Comparison of ENCODE assay signal across 8 cellular contexts in genomic region chr3:56682458-56683121, GRCh38. TPM values are rescaled to one million over a fixed set of nuclear protein-coding genes. Genes with fewer than 3 reads are reported as not detected.
DNase-seq lines count a peak whose midpoint lies in the region; ATAC-seq and TF ChIP-seq lines count a peak whose summit lies in the region.

No MANE protein-coding gene starts in this region.

- H3K4me3 ChIP-seq in GM23248 (peak overlapping the region; percentile 80), SK-N-MC (peak overlapping the region; percentile 84), testis (peak overlapping the region; percentile 83 to 90)

- H3F3A ChIP-seq in GM23248 (ENCODE audit: insufficient read depth): no peaks in the 10 kb centered on the region; the same call in 1 of the 2 replicates

- H3K27ac Mint-ChIP-seq in activated naive CD4-positive, alpha-beta T cell treated with anti-CD3 and anti-CD28 coated beads, Interleukin-2, amount 50 U/mL, for 24 hours: peak overlapping the region; percentile 98

- DNase-seq in ELR (ENCODE audit: low read depth) (peak; percentile 80), GM23248 (peak; percentile 91), LHCN-M2 (ENCODE audit: low read depth) (peak; percentile 74), SK-N-MC (ENCODE audit: low read depth, low spot score) (no peak), glomerular endothelial cell (ENCODE audit: extremely low read depth, low read depth, low spot score) (peak; percentile 9), omental fat pad (ENCODE audit: low spot score) (peak; percentile 48), testis (peak; percentile 82)

- intact Hi-C loops in testis (cut with DNase I; ENCODE audit: low total_unique reads): no loop called here

- H3K9ac ChIP-seq in GM23248: peak overlapping the region; percentile 92
- H3K9ac ChIP-seq in SK-N-MC (ENCODE audit: insufficient read length): peak overlapping the region; percentile 87

- H3K27me3 ChIP-seq in GM23248 (replicated peaks; ENCODE audit: insufficient read depth) (no peaks in the 10 kb centered on the region), testis (no peaks in the 10 kb centered on the region)

- H3K9me3 Mint-ChIP-seq in activated naive CD4-positive, alpha-beta T cell treated with anti-CD3 and anti-CD28 coated beads, Interleukin-2, amount 50 U/mL, for 24 hours: peaks cover 4% of the 10 kb centered on the region

- H3K27me3 Mint-ChIP-seq in activated naive CD4-positive, alpha-beta T cell treated with anti-CD3 and anti-CD28 coated beads, Interleukin-2, amount 50 U/mL, for 24 hours: no peaks in the 10 kb centered on the region

- peak overlapping the region; percentile 92 for H3K27ac ChIP-seq in GM23248
- H3K27ac ChIP-seq in SK-N-MC: peak overlapping the region; percentile 93
- peak overlapping the region; percentile 99 to 100 for H3K27ac ChIP-seq in testis

- peak overlapping the region; percentile 95 for H3K4me3 Mint-ChIP-seq in activated naive CD4-positive, alpha-beta T cell treated with anti-CD3 and anti-CD28 coated beads, Interleukin-2, amount 50 U/mL, for 24 hours

- no peak for TF ChIP-seq POLR2A in testis (IDR thresholded peaks at IDR 0.05)

- H3K4me1 ChIP-seq in GM23248 (ENCODE audit: insufficient read depth) (peaks cover 22% of the 10 kb centered on the region), testis (peaks cover 12% of the 10 kb centered on the region)

- H3K4me2 ChIP-seq in GM23248 (ENCODE audit: unreplicated experiment): peak overlapping the region; percentile 79

- 1 to 2% methylated on average over 35 to 54 of the region's 58 CpGs for WGBS in GM23248 (ENCODE audit: low coverage in 1 of 2, low lambda C conversion rate in 2 of 2, missing lambda C conversion rate in 2 of 2), 2 experiments
- WGBS in testis, 2 donors: 0 to 1% methylated on average over 27 to 58 of the region's 58 CpGs

- peak; percentile 91 for ATAC-seq in omental fat pad (ENCODE audit: low FRiP score)

- H2AFZ ChIP-seq in GM23248: peak overlapping the region; percentile 95

- peaks cover 20% of the 10 kb centered on the region for H3K36me3 Mint-ChIP-seq in activated naive CD4-positive, alpha-beta T cell treated with anti-CD3 and anti-CD28 coated beads, Interleukin-2, amount 50 U/mL, for 24 hours

- H3K9me3 ChIP-seq in GM23248 (ENCODE audit: low read depth): no peaks in the 10 kb centered on the region
- H3K9me3 ChIP-seq in SK-N-MC (ENCODE audit: low read depth, low read length): peaks cover 4% of the 10 kb centered on the region; the same call in 1 of the 2 replicates
- no peaks in the 10 kb centered on the region for H3K9me3 ChIP-seq in testis

- no peaks in the 10 kb centered on the region for H3K36me3 ChIP-seq in GM23248 (ENCODE audit: low read depth)
- peaks cover 23% of the 10 kb centered on the region for H3K36me3 ChIP-seq in SK-N-MC (ENCODE audit: insufficient read depth, low read length)
- H3K36me3 ChIP-seq in testis (ENCODE audit: low read depth, missing control alignments): no peaks in the 10 kb centered on the region

- no peaks in the 10 kb centered on the region for H3K9me2 ChIP-seq in GM23248 (ENCODE audit: insufficient read depth)

- in situ Hi-C loops in GM23248 (cut with MboI): no loop called here

- H4K20me1 ChIP-seq in GM23248 (ENCODE audit: insufficient read depth): no peaks in the 10 kb centered on the region

- TF ChIP-seq CTCF in omental fat pad (IDR thresholded peaks at IDR 0.05) (no peak), testis (IDR thresholded peaks at IDR 0.05) (no peak)

- peaks cover 49% of the 10 kb centered on the region for H3K79me2 ChIP-seq in GM23248 (ENCODE audit: insufficient read depth)

- H3K4me1 Mint-ChIP-seq in activated naive CD4-positive, alpha-beta T cell treated with anti-CD3 and anti-CD28 coated beads, Interleukin-2, amount 50 U/mL, for 24 hours: peaks cover 42% of the 10 kb centered on the region

RNA-seq across cellular contexts. Expression of gene TASOR, which starts 0.5 kb away (rescaled TPM):
- 56.8 and 57.2 TPM in 2 replicates for total RNA-seq in GM23248 (2014; rRNA removed; shearing (Covaris generic))
- 15.7 and 17.6 TPM in 2 replicates for polyA plus RNA-seq in GM23248 (2016; fragmentation: Nextera tagmentation; extraction: Ambion mirVana)
- total RNA-seq in LHCN-M2 (2014; rRNA removed): 58.7 and 72.3 TPM in 2 replicates
- 11.9 TPM for polyA plus RNA-seq in LHCN-M2 (2012)
- 33.1 and 46.3 TPM in 2 replicates for total RNA-seq in glomerular endothelial cell
- total RNA-seq in omental fat pad: 10 to 100 TPM; 44.2 to 86.4 (median 59.9) TPM
- total RNA-seq in testis: 10 to 100 TPM; 90.7 to 96.9 TPM
- 60.7 TPM for polyA plus RNA-seq in testis (ENCODE audit: insufficient read depth, low read depth, low replicate concordance)
